ENCODE assay signal across 23 cellular contexts in genomic region chr12:90099288-90099687, GRCh38.
DNase-seq lines count a peak whose midpoint lies in the region; ATAC-seq, FAIRE-seq and TF ChIP-seq lines count a peak whose summit lies in the region.
"Had no signal": no experiment of that assay in that cellular context is flagged by ENCODE, and none has a peak within 500 bp of the region (broad histone marks: within the 10 kb centered on the region; RNA-seq: fewer than 3 reads in every experiment).

No MANE protein-coding gene starts in this region.

- intact Hi-C loops in esophagus muscularis mucosa (cut with DNase I), result no loop called here

- H3K4me1 ChIP-seq in A549, result peaks cover 28% of the 10 kb centered on the region
- H3K4me1 ChIP-seq in esophagus muscularis mucosa, result no peaks in the 10 kb centered on the region
- H3K4me1 ChIP-seq: Caco-2, Peyer's patch, suprapubic skin, uterus had no signal

- TF ChIP-seq CTCF in A549 (IDR thresholded peaks at IDR 0.05), result no peak
- no peak for TF ChIP-seq CTCF in brain microvascular endothelial cell (IDR thresholded peaks at IDR 0.05; ENCODE audit: low read depth, low read length, missing control alignments)
- no peak for TF ChIP-seq CTCF in esophagus muscularis mucosa (IDR thresholded peaks at IDR 0.05)

- H3K4me3 ChIP-seq in A549 (no peak overlapping the region), brain microvascular endothelial cell (ENCODE audit: low read depth, low read length) (no peak overlapping the region), esophagus muscularis mucosa (no peak overlapping the region)
- H3K4me3 ChIP-seq: ascending aorta, Peyer's patch, SK-N-MC, suprapubic skin, uterus had no signal

- H3K27ac ChIP-seq in A549, result peak overlapping the region; percentile 68 to 79
- H3K27ac ChIP-seq in brain microvascular endothelial cell, result peak overlapping the region; percentile 36
- no peak overlapping the region for H3K27ac ChIP-seq in esophagus muscularis mucosa (replicated peaks in 1 of 4)
- H3K27ac ChIP-seq: ascending aorta, Peyer's patch, SK-N-MC, suprapubic skin, uterus had no signal

- ATAC-seq in A549 (peak; percentile 43 to 77; a peak in 4 of 6 replicates), GM21381 (IDR thresholded peaks at IDR 0.05; ENCODE audit: unreplicated experiment) (no peak), HG02970 (IDR thresholded peaks at IDR 0.05; ENCODE audit: low FRiP score, unreplicated experiment) (no peak), HG03378 (IDR thresholded peaks at IDR 0.05; ENCODE audit: unreplicated experiment) (no peak)
- ATAC-seq: right cardiac atrium had no signal

- FAIRE-seq in A549 (lab: Jason Lieb, UNC), result peak; percentile 18
- FAIRE-seq: A204.1 had no signal

- in situ Hi-C loops in brain microvascular endothelial cell (cut with HindIII; ENCODE audit: low pct_ligation_motif_present, low sequenced_read_pairs), result no loop called here

- DNase-seq in A549 (ENCODE audit: low read depth in 1 of 2, low spot score in 1 of 2), result peak in 1 of 2 experiments; percentile 63
- peak; percentile 56 for DNase-seq in LHCN-M2 (ENCODE audit: low read depth)
- DNase-seq in brain microvascular endothelial cell, result no peak
- peak; percentile 36 for DNase-seq in iris pigment epithelial cell (ENCODE audit: low read depth)
- DNase-seq in esophagus muscularis mucosa (ENCODE audit: extremely low spot score), result no peak
- DNase-seq: activated CD8-positive, alpha-beta memory T cell treated with anti-CD3 and anti-CD28 coated beads for 24 hours; activated naive CD4-positive, alpha-beta T cell treated with anti-CD3 and anti-CD28 coated beads, Interleukin-2, amount 10 ng/mL, durations not matched to agents 7 days and 5 days; activated T-cell treated with anti-CD3 and anti-CD28 coated beads, Interleukin-2, amount 50 U/mL, for 48 hours; Caco-2; effector memory CD4-positive, alpha-beta T cell; KG1; NCI-H187 treated with DMSO at 0.1 percent for 48 hours; Peyer's patch; right cardiac atrium; T-helper 9 cell; uterus had no signal

- 0 out of 5 replicates have a peak, but pooled peaks of 1 of the 2 experiments have one; percentile 14 for TF ChIP-seq RAD21 in A549 (conservative IDR thresholded peaks at IDR 0.05 in 1 of 2, IDR thresholded peaks at IDR 0.05 in 1 of 2)

- no peak for TF ChIP-seq POLR2A in A549 (IDR thresholded peaks at IDR 0.05; ENCODE audit: low read length)
- TF ChIP-seq POLR2A in esophagus muscularis mucosa (IDR thresholded peaks at IDR 0.05; ENCODE audit: low read depth), result no peak

- no peaks in the 10 kb centered on the region for H3K9me3 ChIP-seq in A549
- no peaks in the 10 kb centered on the region for H3K9me3 ChIP-seq in esophagus muscularis mucosa
- H3K9me3 ChIP-seq: ascending aorta, Caco-2, Peyer's patch, suprapubic skin, uterus had no signal

- WGBS in A549 (ENCODE audit: missing lambda C conversion rate), result 70% methylated on average over 1 of the region's 1 CpG
- 93% methylated on average over 1 of the region's 1 CpG for WGBS in esophagus muscularis mucosa

- CTCF ChIA-PET in A549 (lab: Yijun Ruan, JAX), result no interaction called here

- no peaks in the 10 kb centered on the region for H3K36me3 ChIP-seq in brain microvascular endothelial cell (replicated peaks)
- no peaks in the 10 kb centered on the region for H3K36me3 ChIP-seq in esophagus muscularis mucosa
- H3K36me3 ChIP-seq: ascending aorta, Peyer's patch, suprapubic skin, uterus had no signal

- TF ChIP-seq EP300 in A549 (IDR thresholded peaks at IDR 0.05), result no peak
- no peak for TF ChIP-seq EP300 in esophagus muscularis mucosa (IDR thresholded peaks at IDR 0.05)

- POLR2A ChIA-PET in A549 (lab: Yijun Ruan, JAX), result no interaction called here

- H3K27me3 ChIP-seq in brain microvascular endothelial cell (replicated peaks) (no peaks in the 10 kb centered on the region), esophagus muscularis mucosa (no peaks in the 10 kb centered on the region)
- H3K27me3 ChIP-seq: ascending aorta, Peyer's patch, suprapubic skin, uterus had no signal

- H3K4me2 ChIP-seq in A549, result peak overlapping the region; percentile 43

TF ChIP-seq in A549, 52 proteins besides CTCF, POLR2A, EP300 and RAD21:
- TF ChIP-seq JUNB (IDR thresholded peaks at IDR 0.05) (peak; percentile 55; the same call in 1 of the 2 replicates), NR3C1 (IDR thresholded peaks at IDR 0.05) (no peak), TP53 (CRISPR knock-in tag; IDR thresholded peaks at IDR 0.05) (no peak), POLR2AphosphoS2 (conservative IDR thresholded peaks at IDR 0.05; ENCODE audit: low read length) (no peak), FOSL2 (IDR thresholded peaks at IDR 0.05) (peak; percentile 35; the same call in 1 of the 2 replicates), FOSL2 (CRISPR knock-in tag; IDR thresholded peaks at IDR 0.05) (peak; percentile 79)

Comparison
In these comparisons a context has a peak if more than half of its experiments do, and no peak if none do; other contexts are left out.
1. ATAC-seq: peak in A549 (2 of 2); none in GM21381 (single experiment), HG02970 (single experiment) and HG03378 (single experiment).
2. DNase-seq: peak in LHCN-M2 (single experiment) and iris pigment epithelial cell (single experiment); none in brain microvascular endothelial cell (single experiment) and esophagus muscularis mucosa (single experiment).
3. H3K27ac ChIP-seq: peak in A549 (2 of 2) and brain microvascular endothelial cell (single experiment); none in esophagus muscularis mucosa (0 of 4).